In genomic region chr2:96928277-96928781, GRCh38 we compare ENCODE assay signal across 10 cellular contexts. TPM values are rescaled to one million over a fixed set of nuclear protein-coding genes. Genes with fewer than 3 reads are reported as not detected.
A peak's percentile ranks its signal among the peaks of the same experiment; 100 is the strongest.
DNase-seq lines count a peak whose midpoint lies in the region; ATAC-seq, FAIRE-seq and TF ChIP-seq lines count a peak whose summit lies in the region.
"Had no signal": no experiment of that assay in that cellular context is flagged by ENCODE, and none has a peak within 500 bp of the region (broad histone marks: within the 10 kb centered on the region; RNA-seq: fewer than 3 reads in every experiment).

No MANE protein-coding gene starts in this region.

- H3K27ac ChIP-seq in keratinocyte (ENCODE audit: control insufficient read depth, insufficient read depth, low read length) (no peak overlapping the region), skeletal muscle tissue (ENCODE audit: low read depth, low read length) (peak overlapping the region; percentile 52)

- no peaks in the 10 kb centered on the region for H4K20me1 ChIP-seq in keratinocyte (ENCODE audit: control insufficient read depth, extremely low read depth, insufficient read depth, low read length)

- FAIRE-seq in keratinocyte (lab: Jason Lieb, UNC): no peak

- peaks cover 59% of the 10 kb centered on the region for H3K27me3 ChIP-seq in keratinocyte (ENCODE audit: control insufficient read depth, extremely low read depth, insufficient read depth, low read length)
- peaks cover 0 to 3% (median 0%) of the 10 kb centered on the region in 3 donors for H3K27me3 ChIP-seq in skeletal muscle tissue (ENCODE audit: control insufficient read depth in 3 of 3, insufficient read depth in 3 of 3, low read length in 3 of 3)

- H3K4me3 ChIP-seq in keratinocyte (ENCODE audit: control insufficient read depth in 2 of 3, extremely low read depth in 1 of 3, insufficient read depth in 2 of 3, low read depth in 1 of 3, low read length in 3 of 3): peak overlapping the region in 1 of 3 experiments; percentile 41
- H3K4me3 ChIP-seq in skeletal muscle tissue (ENCODE audit: low read length in 3 of 3): peak overlapping the region; percentile 57 to 75 (median 62)

- peak overlapping the region; percentile 87 for H3K4me2 ChIP-seq in keratinocyte (ENCODE audit: control insufficient read depth, extremely low read depth, insufficient read depth, low read depth, low read length)

- ATAC-seq in HG02642 (IDR thresholded peaks at IDR 0.05; ENCODE audit: poor library complexity, unreplicated experiment) (no peak), HG03520 (IDR thresholded peaks at IDR 0.05; ENCODE audit: unreplicated experiment) (no peak)

- H3K4me1 ChIP-seq in keratinocyte (ENCODE audit: control insufficient read depth, extremely low read depth, insufficient read depth, low read length): peaks cover 27% of the 10 kb centered on the region
- peaks cover 17 to 20% (median 17%) of the 10 kb centered on the region in 3 donors for H3K4me1 ChIP-seq in skeletal muscle tissue (ENCODE audit: control insufficient read depth in 3 of 3, insufficient read depth in 3 of 3, low read length in 3 of 3)

- DNase-seq in GM03348 (ENCODE audit: low spot score) (peak; percentile 35), amniotic epithelial cell (ENCODE audit: low read depth) (peak; percentile 40), keratinocyte (ENCODE audit: low read depth, low spot score) (no peak), superior temporal gyrus (ENCODE audit: extremely low spot score) (no peak), COLO668 (lab: John Stamatoyannopoulos, UW; ENCODE audit: unreplicated experiment) (no peak)
- DNase-seq: MV-4-11 had no signal

- no peaks in the 10 kb centered on the region for H3K9me1 ChIP-seq in keratinocyte (ENCODE audit: control insufficient read depth, extremely low read depth, insufficient read depth, low read length)

- no peak overlapping the region for H2AFZ ChIP-seq in keratinocyte (ENCODE audit: control insufficient read depth, low read length)

- no peak for TF ChIP-seq CTCF in keratinocyte (optimal IDR thresholded peaks at IDR 0.05 in 1 of 3, IDR thresholded peaks at IDR 0.05 in 1 of 3, conservative IDR thresholded peaks at IDR 0.05 in 1 of 3; ENCODE audit: extremely low read depth in 1 of 3, insufficient read depth in 2 of 3, low read length in 3 of 3)

- dilution Hi-C loops in keratinocyte (cut with MboI; ENCODE audit: extremely low pct_ligation_motif_present, low sequenced_read_pairs): no loop called here

- H3K9ac ChIP-seq in keratinocyte (ENCODE audit: control insufficient read depth, extremely low read depth, insufficient read depth, low read length): no peak overlapping the region
- peak overlapping the region in 1 of 3 donors; percentile 77 for H3K9ac ChIP-seq in skeletal muscle tissue (ENCODE audit: low read depth in 1 of 3, low read length in 3 of 3)

- H3K36me3 ChIP-seq in keratinocyte (ENCODE audit: control insufficient read depth in 2 of 2, extremely low read depth in 1 of 2, insufficient read depth in 2 of 2, low read length in 2 of 2): no peaks in the 10 kb centered on the region
- H3K36me3 ChIP-seq in skeletal muscle tissue (ENCODE audit: control insufficient read depth in 3 of 3, insufficient read depth in 3 of 3, low read length in 3 of 3): no peaks in the 10 kb centered on the region

- no peaks in the 10 kb centered on the region for H3K9me3 ChIP-seq in keratinocyte (ENCODE audit: control insufficient read depth, low read depth, low read length)
- H3K9me3 ChIP-seq in skeletal muscle tissue (ENCODE audit: control insufficient read depth in 3 of 3, low read length in 3 of 3): no peaks in the 10 kb centered on the region

- no peaks in the 10 kb centered on the region for H3K79me2 ChIP-seq in keratinocyte (ENCODE audit: control insufficient read depth, insufficient read depth, low read length)

RNA-seq across cellular contexts. Expression of gene FAM178B, which starts 58.1 kb away (rescaled TPM):
- polyA plus RNA-seq in keratinocyte: 0.09 to 0.12 TPM in 2 of 3 replicates, not detected in the other
- polyA plus RNA-seq in keratinocyte (2011; ENCODE audit: low read depth): not detected
- not detected in 2 replicates for polyA plus RNA-seq in keratinocyte (2011; cell fraction: cytosol; rRNA removed)
- polyA plus RNA-seq in keratinocyte (2011; cell fraction: nucleus; rRNA removed): not detected in 2 replicates
- polyA plus RNA-seq in keratinocyte (2012; ENCODE audit: low replicate concordance): 0.17 TPM in 1 of 2 replicates, not detected in the other
- polyA minus RNA-seq in keratinocyte: not detected in 3 replicates
- not detected for polyA minus RNA-seq in keratinocyte (2011; cell fraction: cytosol; rRNA and poly(A)+ RNA removed)
- not detected in 2 replicates for polyA minus RNA-seq in keratinocyte (2011; cell fraction: nucleus; rRNA and poly(A)+ RNA removed)
- total RNA-seq in skeletal muscle tissue: 2.1 TPM
- polyA plus RNA-seq: liver had no signal

RNA-seq across cellular contexts. Expression of gene SEMA4C, which starts 58.4 kb away (rescaled TPM):
- 6.9 to 10.2 TPM (median 7.5 TPM) in 3 replicates for polyA plus RNA-seq in keratinocyte
- 1.2 TPM for polyA plus RNA-seq in keratinocyte (2011; ENCODE audit: low read depth)
- polyA plus RNA-seq in keratinocyte (2011; cell fraction: cytosol; rRNA removed): 2.3 and 3.0 TPM in 2 replicates
- polyA plus RNA-seq in keratinocyte (2011; cell fraction: nucleus; rRNA removed): 19.8 and 21.2 TPM in 2 replicates
- 5.2 and 6.3 TPM in 2 replicates for polyA plus RNA-seq in keratinocyte (2012; ENCODE audit: low replicate concordance)
- 12.4 to 21.9 TPM (median 13.6 TPM) in 3 replicates for polyA minus RNA-seq in keratinocyte
- 8.4 TPM for polyA minus RNA-seq in keratinocyte (2011; cell fraction: cytosol; rRNA and poly(A)+ RNA removed)
- polyA minus RNA-seq in keratinocyte (2011; cell fraction: nucleus; rRNA and poly(A)+ RNA removed): 18.9 and 19.0 TPM in 2 replicates
- total RNA-seq in skeletal muscle tissue: 29.7 TPM

Comparison
In these comparisons a context has a peak if more than half of its experiments do, and no peak if none do; other contexts are left out.
1. DNase-seq: peak in GM03348 (single experiment) and amniotic epithelial cell (single experiment); none in keratinocyte (single experiment), superior temporal gyrus (single experiment) and COLO668 (single experiment).